27 cellular contexts compared by ENCODE assay signal in genomic region chr7:103637726-103638125, GRCh38.
A peak's percentile ranks its signal among the peaks of the same experiment; 100 is the strongest.
DNase-seq lines count a peak whose midpoint lies in the region; FAIRE-seq and TF ChIP-seq lines count a peak whose summit lies in the region.
"Had no signal": no experiment of that assay in that cellular context is flagged by ENCODE, and none has a peak within 500 bp of the region (broad histone marks: within the 10 kb centered on the region; RNA-seq: fewer than 3 reads in every experiment).

No MANE protein-coding gene starts in this region.

- H3K27ac ChIP-seq in ACC112 (ENCODE audit: low read depth, low read length) (peak overlapping the region; percentile 99), astrocyte (ENCODE audit: low read depth, low read length) (peak overlapping the region; percentile 82), adrenal gland (no peak overlapping the region)
- H3K27ac ChIP-seq: ascending aorta, colonic mucosa, gastroesophageal sphincter, ovary, right lobe of liver, suprapubic skin, uterus had no signal

- H4K20me1 ChIP-seq in astrocyte (ENCODE audit: insufficient read depth, low read length), result no peaks in the 10 kb centered on the region

- TF ChIP-seq CTCF in astrocyte (IDR thresholded peaks at IDR 0.05; ENCODE audit: insufficient read depth, low read depth, low read length), result no peak
- TF ChIP-seq CTCF in fibroblast of the aortic adventitia (IDR thresholded peaks at IDR 0.05; ENCODE audit: insufficient read depth, low read length), result no peak
- no peak for TF ChIP-seq CTCF in adrenal gland (IDR thresholded peaks at IDR 0.05)
- TF ChIP-seq CTCF in CD14-positive monocyte (IDR thresholded peaks at IDR 0.05), result no peak

- no peak for TF ChIP-seq POLR2A in adrenal gland (IDR thresholded peaks at IDR 0.05)

- FAIRE-seq in astrocyte (lab: Jason Lieb, UNC), result peak; percentile 90
- FAIRE-seq: endometrium had no signal

- H3K4me3 Mint-ChIP-seq in astrocyte (ENCODE audit: unreplicated experiment) (no peak overlapping the region), CD14-positive monocyte (no peak overlapping the region)
- H3K4me3 Mint-ChIP-seq: activated T-cell treated with anti-CD3 and anti-CD28 coated beads, Interleukin-2, amount 50 U/mL, for 4 hours; CD4-positive, alpha-beta memory T cell; naive thymus-derived CD4-positive, alpha-beta T cell had no signal

- H3K27me3 ChIP-seq in ACC112 (ENCODE audit: insufficient read depth, low read length), result no peaks in the 10 kb centered on the region
- no peaks in the 10 kb centered on the region for H3K27me3 ChIP-seq in astrocyte (ENCODE audit: insufficient read depth, low read length)
- H3K27me3 ChIP-seq in adrenal gland, result no peaks in the 10 kb centered on the region
- H3K27me3 ChIP-seq: ascending aorta, colonic mucosa, gastroesophageal sphincter, ovary, right lobe of liver, suprapubic skin, uterus had no signal

- peak overlapping the region; percentile 24 for H3K9ac ChIP-seq in astrocyte (ENCODE audit: low read length)

- no peaks in the 10 kb centered on the region for H3K9me3 ChIP-seq in astrocyte (ENCODE audit: insufficient read depth, low read depth, low read length)
- H3K9me3 ChIP-seq in adrenal gland (replicated peaks in 1 of 3), result no peaks in the 10 kb centered on the region
- H3K9me3 ChIP-seq: ascending aorta, colonic mucosa, gastroesophageal sphincter, ovary, right lobe of liver, suprapubic skin, uterus had no signal

- H3K4me1 Mint-ChIP-seq in astrocyte (ENCODE audit: low read depth, unreplicated experiment) (peaks cover 7% of the 10 kb centered on the region), CD14-positive monocyte (no peaks in the 10 kb centered on the region)
- H3K4me1 Mint-ChIP-seq: CD4-positive, alpha-beta memory T cell; naive thymus-derived CD4-positive, alpha-beta T cell had no signal

- peak overlapping the region; percentile 42 for H3K4me2 ChIP-seq in astrocyte (ENCODE audit: low read length)

- DNase-seq in HCEC 1CT (peak; percentile 75), astrocyte (ENCODE audit: low read depth) (peak; percentile 56), fibroblast of the aortic adventitia (ENCODE audit: low read depth) (peak; percentile 35), hippocampal formation (lab: John Stamatoyannopoulos, UW) (no peak), adrenal gland (no peak), medulla oblongata (ENCODE audit: extremely low spot score) (no peak), CD14-positive monocyte (ENCODE audit: low spot score) (no peak)
- DNase-seq: ACHN; activated CD4-positive, CD25-positive, alpha-beta regulatory T cell treated with anti-CD3 and anti-CD28 coated beads, Interleukin-2, amount 50 U/mL, for 72 hours; activated naive CD4-positive, alpha-beta T cell treated with anti-CD3 and anti-CD28 coated beads, Interleukin-2, amount 50 U/mL, for 16 hours; activated T-cell treated with anti-CD3 and anti-CD28 coated beads, Interleukin-2, amount 50 U/mL, for 4 hours; CD4-positive, alpha-beta memory T cell; colonic mucosa; DMS153; Kasumi-1; mesendoderm; naive thymus-derived CD4-positive, alpha-beta T cell; NCI-H1105; NCI-H510A treated with DMSO at 0.1 percent for 48 hours; ovary; right lobe of liver; uterus had no signal

- intact Hi-C loops in adrenal gland (cut with DNase I), result no loop called here
- intact Hi-C loops in CD14-positive monocyte (cut with micrococcal nuclease), result no loop called here

- no peaks in the 10 kb centered on the region for H3K79me2 ChIP-seq in ACC112 (ENCODE audit: control insufficient read depth, insufficient read depth, low read length, unreplicated experiment)
- no peaks in the 10 kb centered on the region for H3K79me2 ChIP-seq in astrocyte (ENCODE audit: insufficient read depth, low read length)

- H3K9me3 Mint-ChIP-seq in astrocyte (ENCODE audit: unreplicated experiment) (no peaks in the 10 kb centered on the region), CD14-positive monocyte (peaks cover 0 to 1% (median 0%) of the 10 kb centered on the region in 7 donors)
- H3K9me3 Mint-ChIP-seq: activated T-cell treated with anti-CD3 and anti-CD28 coated beads, Interleukin-2, amount 50 U/mL, for 4 hours had no signal

- 37 to 57% (median 42%) methylated on average over 3 of the region's 3 CpGs for WGBS in adrenal gland, 4 donors

- H3K36me3 ChIP-seq in ACC112 (ENCODE audit: insufficient read depth, low read length) (peaks cover 8% of the 10 kb centered on the region; the same call in 1 of the 2 replicates), astrocyte (ENCODE audit: insufficient read depth, low read length) (no peaks in the 10 kb centered on the region), adrenal gland (replicated peaks in 1 of 2) (no peaks in the 10 kb centered on the region)
- H3K36me3 ChIP-seq: ascending aorta, colonic mucosa, gastroesophageal sphincter, ovary, right lobe of liver, suprapubic skin, uterus had no signal

- H3K27me3 Mint-ChIP-seq in astrocyte (ENCODE audit: low read depth, unreplicated experiment), result no peaks in the 10 kb centered on the region
- H3K27me3 Mint-ChIP-seq in CD14-positive monocyte (ENCODE audit: low read depth in 3 of 3), result peaks cover 0 to 2% (median 0%) of the 10 kb centered on the region in 3 donors

- H3K36me3 Mint-ChIP-seq in astrocyte (ENCODE audit: low read depth, unreplicated experiment) (no peaks in the 10 kb centered on the region), CD14-positive monocyte (no peaks in the 10 kb centered on the region)
- H3K36me3 Mint-ChIP-seq: CD4-positive, alpha-beta memory T cell; naive thymus-derived CD4-positive, alpha-beta T cell had no signal

- H2AFZ ChIP-seq in ACC112 (ENCODE audit: low read length, unreplicated experiment), result no peak overlapping the region
- H2AFZ ChIP-seq in astrocyte (ENCODE audit: low read depth, low read length), result no peak overlapping the region

- H3K4me3 ChIP-seq in ACC112 (ENCODE audit: low read depth, low read length) (peak overlapping the region; percentile 40), astrocyte (ENCODE audit: insufficient read depth, low read depth, low read length) (no peak overlapping the region), fibroblast of the aortic adventitia (ENCODE audit: low read depth, low read length) (no peak overlapping the region), adrenal gland (no peak overlapping the region)
- H3K4me3 ChIP-seq: ascending aorta, colonic mucosa, gastroesophageal sphincter, ovary, right lobe of liver, suprapubic skin, uterus had no signal

- H3K4me1 ChIP-seq in ACC112 (ENCODE audit: control insufficient read depth, insufficient read depth, low read length, unreplicated experiment) (peaks cover 53% of the 10 kb centered on the region), astrocyte (ENCODE audit: insufficient read depth, low read length) (peaks cover 21% of the 10 kb centered on the region), adrenal gland (replicated peaks in 1 of 2) (no peaks in the 10 kb centered on the region)
- H3K4me1 ChIP-seq: ascending aorta, colonic mucosa, gastroesophageal sphincter, right lobe of liver, suprapubic skin, uterus had no signal

- no peak overlapping the region for H3K27ac Mint-ChIP-seq in astrocyte (ENCODE audit: unreplicated experiment)
- H3K27ac Mint-ChIP-seq in CD14-positive monocyte, result no peak overlapping the region
- H3K27ac Mint-ChIP-seq: CD4-positive, alpha-beta memory T cell; naive thymus-derived CD4-positive, alpha-beta T cell had no signal

Comparison
In these comparisons a context has a peak if more than half of its experiments do, and no peak if none do; other contexts are left out.
1. H3K27ac ChIP-seq: peak in ACC112 (single experiment) and astrocyte (single experiment); none in adrenal gland (0 of 5).
2. DNase-seq: peak in HCEC 1CT (single experiment), astrocyte (single experiment) and fibroblast of the aortic adventitia (single experiment); none in hippocampal formation (0 of 2), adrenal gland (0 of 7), medulla oblongata (single experiment) and CD14-positive monocyte (single experiment).